Comparison of ENCODE assay signal across 8 cellular contexts in the genomic region with DNA sequence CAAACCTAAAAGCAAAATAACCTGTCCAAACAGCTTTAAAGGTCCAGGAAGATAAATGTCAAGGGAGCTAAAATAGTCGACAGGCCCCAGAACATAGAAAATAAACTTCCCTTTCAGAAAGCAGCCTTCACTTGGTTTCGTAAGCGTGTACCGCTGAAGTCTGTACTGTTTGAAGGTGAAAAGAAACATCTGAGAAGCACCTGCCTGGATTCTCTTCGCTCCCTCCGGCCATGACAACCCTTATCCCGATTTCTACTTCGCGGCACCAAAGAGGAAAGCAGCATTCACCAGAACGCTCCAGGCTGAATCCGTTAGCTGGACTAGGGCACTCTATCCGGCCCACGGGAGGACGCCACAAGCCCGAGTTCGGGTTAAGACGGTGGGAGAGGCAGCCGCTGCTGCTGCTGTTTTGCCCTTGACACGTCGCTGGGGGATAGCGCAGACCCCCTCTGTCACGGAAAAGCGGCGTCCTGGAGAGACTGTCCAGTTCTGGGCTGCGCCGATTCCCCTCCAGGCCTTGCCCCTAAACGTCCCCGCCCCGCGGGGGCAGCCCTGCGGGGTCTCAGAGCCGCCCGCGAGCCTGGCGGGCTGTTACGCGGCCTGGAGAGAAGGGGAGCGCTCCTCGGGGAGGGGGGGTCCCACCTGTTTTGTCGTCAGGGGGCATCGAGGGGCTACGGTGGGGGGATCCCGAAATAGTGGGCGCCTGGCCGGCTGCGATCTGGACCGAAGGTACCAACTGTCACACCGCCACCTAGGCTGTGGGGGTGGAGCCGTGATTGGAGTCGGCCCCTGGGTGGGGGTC. TPM values are rescaled to one million over a fixed set of nuclear protein-coding genes. Genes with fewer than 3 reads are reported as not detected.
DNase-seq lines count a peak whose midpoint lies in the region; TF ChIP-seq lines count a peak whose summit lies in the region.

No MANE protein-coding gene starts in this region.

- peak overlapping the region; percentile 97 for H3K27ac ChIP-seq in brain microvascular endothelial cell

- H3K36me3 ChIP-seq in brain microvascular endothelial cell (replicated peaks), result no peaks in the 10 kb centered on the region

- peak; percentile 21 for TF ChIP-seq CTCF in brain microvascular endothelial cell (IDR thresholded peaks at IDR 0.05; ENCODE audit: low read depth, low read length, missing control alignments)
- no peak for TF ChIP-seq CTCF in retinal pigment epithelial cell (conservative IDR thresholded peaks at IDR 0.05; ENCODE audit: low read depth, low read length)

- peak overlapping the region; percentile 83 for H3K4me3 ChIP-seq in brain microvascular endothelial cell (ENCODE audit: low read depth, low read length)
- H3K4me3 ChIP-seq in iPS-11a (ENCODE audit: low read depth, low read length), result peak overlapping the region; percentile 78
- H3K4me3 ChIP-seq in retinal pigment epithelial cell (ENCODE audit: low read length), result peak overlapping the region; percentile 75

- in situ Hi-C loops in ACHN (cut with HindIII; ENCODE audit: low pct_ligation_motif_present, low pct_unique_long_range_greater_than_20kb, low sequenced_read_pairs) (no loop called here), brain microvascular endothelial cell (cut with HindIII; ENCODE audit: low pct_ligation_motif_present, low sequenced_read_pairs) (no loop called here)

- DNase-seq in ACHN (peak; percentile 56), H4 (ENCODE audit: low spot score) (peak; percentile 9), T-helper 1 cell (peak in 3 of 5 donors; percentile 8 to 38 (median 22)), brain microvascular endothelial cell (peak; percentile 48), retinal pigment epithelial cell (ENCODE audit: low read depth) (no peak), HPDE6-E6E7 (ENCODE audit: extremely low spot score) (no peak), SHP77 (lab: John Stamatoyannopoulos, UW) (no peak)

- H3K27me3 ChIP-seq in brain microvascular endothelial cell (replicated peaks), result no peaks in the 10 kb centered on the region

RNA-seq across cellular contexts. Expression of a gene that starts 1.1 kb away (rescaled TPM):
- 8.2 and 13.0 TPM in 2 replicates for total RNA-seq in H4 (2014; rRNA removed; shearing (Covaris generic))

Comparison
In these comparisons a context has a peak if more than half of its experiments do, and no peak if none do; other contexts are left out.
1. DNase-seq: peak in ACHN (single experiment), H4 (single experiment), T-helper 1 cell (3 of 5) and brain microvascular endothelial cell (single experiment); none in retinal pigment epithelial cell (single experiment), HPDE6-E6E7 (single experiment) and SHP77 (0 of 2).
2. Peak in every context shown above with its lines, with median percentiles within 50 percentile points of each other: H3K4me3 ChIP-seq.